ENCODE assay signal across 13 cellular contexts in the genomic region with DNA sequence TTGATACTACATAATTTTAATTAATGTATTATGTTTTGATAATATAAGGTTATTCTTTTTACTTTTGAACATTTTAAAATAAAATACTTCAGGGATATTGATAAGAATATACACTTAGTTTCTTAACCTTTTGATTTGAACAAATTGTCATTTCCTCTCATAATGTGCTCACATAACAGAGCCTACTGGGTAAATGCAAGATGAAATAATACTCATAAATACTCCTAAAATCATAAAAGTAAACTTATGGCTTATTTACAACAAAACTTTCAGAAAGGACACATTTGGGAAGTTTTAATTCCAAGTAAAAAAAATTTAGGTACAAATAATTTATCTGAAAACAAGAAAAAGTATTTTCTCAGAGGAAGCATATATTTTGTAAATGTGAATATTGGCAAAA.
DNase-seq lines count a peak whose midpoint lies in the region; ATAC-seq and TF ChIP-seq lines count a peak whose summit lies in the region.
"Had no signal": no experiment of that assay in that cellular context is flagged by ENCODE, and none has a peak within 500 bp of the region (broad histone marks: within the 10 kb centered on the region; RNA-seq: fewer than 3 reads in every experiment).

No MANE protein-coding gene starts in this region.

- H3K9me3 Mint-ChIP-seq in Calu3 (ENCODE audit: low read depth, unreplicated experiment), result no peaks in the 10 kb centered on the region
- no peaks in the 10 kb centered on the region for H3K9me3 Mint-ChIP-seq in activated T-helper 2 cell treated with anti-CD3 and anti-CD28 coated beads, Interferon-gamma antibody, Interleukin-2, Interleukin-4, amounts not matched to agents 10 μg/mL and 5 μg/mL and 100 μg/mL, durations not matched to agents 14 hours and 24 hours and 36 hours

- H3K27me3 ChIP-seq in Karpas-422 (ENCODE audit: low read length), result no peaks in the 10 kb centered on the region
- no peaks in the 10 kb centered on the region for H3K27me3 ChIP-seq in WERI-Rb-1 (ENCODE audit: insufficient read depth, low read depth, severe bottlenecking)
- H3K27me3 ChIP-seq: BLaER1 treated with 17β-estradiol and CSF1 and Interleukin-3, amounts not matched to agents 10 nM and 100 nM had no signal

- no TSS peak for BruUV-seq in Calu3 (replicated peaks; lab: Mats Ljungman, UMichigan)

- 0 out of 2 replicates have a peak overlapping the region, but pooled peaks have one; percentile 14 for H3K9ac ChIP-seq in Karpas-422 (ENCODE audit: low read length)
- H3K9ac ChIP-seq: BLaER1 treated with 17β-estradiol and CSF1 and Interleukin-3, amounts not matched to agents 10 nM and 100 nM; GM23248 had no signal

- H3K79me2 ChIP-seq in Karpas-422 (ENCODE audit: low read length), result no peaks in the 10 kb centered on the region

- H3K4me1 ChIP-seq in Karpas-422 (ENCODE audit: low read length), result peaks cover 67% of the 10 kb centered on the region

- H3K4me3 ChIP-seq in Karpas-422 (ENCODE audit: low read length) (peak overlapping the region; percentile 12; the same call in 1 of the 2 replicates), WERI-Rb-1 (ENCODE audit: low read depth, low read length) (no peak overlapping the region)
- H3K4me3 ChIP-seq: BLaER1 treated with 17β-estradiol and CSF1 and Interleukin-3, amounts not matched to agents 10 nM and 100 nM; GM23248 had no signal

- H3K9me3 ChIP-seq in Karpas-422 (ENCODE audit: low read length), result no peaks in the 10 kb centered on the region
- H3K9me3 ChIP-seq in WERI-Rb-1 (ENCODE audit: severe bottlenecking), result no peaks in the 10 kb centered on the region
- H3K9me3 ChIP-seq: BLaER1 treated with 17β-estradiol and CSF1 and Interleukin-3, amounts not matched to agents 10 nM and 100 nM had no signal

- no peaks in the 10 kb centered on the region for H4K20me1 ChIP-seq in Karpas-422 (ENCODE audit: insufficient read depth, low read depth, low read length)
- H4K20me1 ChIP-seq: BLaER1 treated with 17β-estradiol and CSF1 and Interleukin-3, amounts not matched to agents 10 nM and 100 nM had no signal

- H3K27ac Mint-ChIP-seq in Calu3 (ENCODE audit: unreplicated experiment), result peak overlapping the region; percentile 70
- H3K27ac Mint-ChIP-seq in activated T-helper 2 cell treated with anti-CD3 and anti-CD28 coated beads, Interferon-gamma antibody, Interleukin-2, Interleukin-4, amounts not matched to agents 10 μg/mL and 5 μg/mL and 100 μg/mL, durations not matched to agents 14 hours and 24 hours and 36 hours, result no peak overlapping the region
- H3K27ac Mint-ChIP-seq: CD4-positive, CD25-positive, alpha-beta regulatory T cell; IgD-negative memory B cell had no signal

- H3K4me3 Mint-ChIP-seq in Calu3 (ENCODE audit: low read depth, unreplicated experiment), result no peak overlapping the region
- H3K4me3 Mint-ChIP-seq in activated T-helper 2 cell treated with anti-CD3 and anti-CD28 coated beads, Interferon-gamma antibody, Interleukin-2, Interleukin-4, amounts not matched to agents 10 μg/mL and 5 μg/mL and 100 μg/mL, durations not matched to agents 14 hours and 24 hours and 36 hours (ENCODE audit: low read depth), result no peak overlapping the region
- H3K4me3 Mint-ChIP-seq: CD4-positive, CD25-positive, alpha-beta regulatory T cell; IgD-negative memory B cell had no signal

- H3K9me2 ChIP-seq in Karpas-422 (replicated peaks; ENCODE audit: insufficient read depth, low read length), result no peaks in the 10 kb centered on the region

- CTCF ChIA-PET in Calu3 (lab: Charles Lee), result interaction anchor here (0.7 to 1.3 kb wide), 5 partner anchors 19 to 107 kb away, joined by 3 to 5 read pairs (median 4); no protein-coding TSS in a partner anchor

- H3K4me1 Mint-ChIP-seq in Calu3 (ENCODE audit: low read depth, unreplicated experiment), result peaks cover 17% of the 10 kb centered on the region
- no peaks in the 10 kb centered on the region for H3K4me1 Mint-ChIP-seq in activated T-helper 2 cell treated with anti-CD3 and anti-CD28 coated beads, Interferon-gamma antibody, Interleukin-2, Interleukin-4, amounts not matched to agents 10 μg/mL and 5 μg/mL and 100 μg/mL, durations not matched to agents 14 hours and 24 hours and 36 hours (ENCODE audit: low read depth)
- H3K4me1 Mint-ChIP-seq: CD4-positive, CD25-positive, alpha-beta regulatory T cell; IgD-negative memory B cell had no signal

- H2AFZ ChIP-seq in Karpas-422 (ENCODE audit: low read length), result no peak overlapping the region
- H2AFZ ChIP-seq: GM23248 had no signal

- H3K27ac ChIP-seq in Karpas-422 (ENCODE audit: low read length) (peak overlapping the region; percentile 83), WERI-Rb-1 (peak overlapping the region; percentile 29; the same call in 1 of the 2 replicates)
- H3K27ac ChIP-seq: BLaER1 treated with 17β-estradiol and CSF1 and Interleukin-3, amounts not matched to agents 10 nM and 100 nM; GM23248 had no signal

- ATAC-seq in left colon, result no peak

- H3K27me3 Mint-ChIP-seq in Calu3 (ENCODE audit: unreplicated experiment), result no peaks in the 10 kb centered on the region
- no peaks in the 10 kb centered on the region for H3K27me3 Mint-ChIP-seq in activated T-helper 2 cell treated with anti-CD3 and anti-CD28 coated beads, Interferon-gamma antibody, Interleukin-2, Interleukin-4, amounts not matched to agents 10 μg/mL and 5 μg/mL and 100 μg/mL, durations not matched to agents 14 hours and 24 hours and 36 hours (ENCODE audit: low read depth)
- H3K27me3 Mint-ChIP-seq: CD4-positive, CD25-positive, alpha-beta regulatory T cell; IgD-negative memory B cell had no signal

- DNase-seq in Calu3 (no peak), Karpas-422 (peak; percentile 51), WERI-Rb-1 (no peak), kidney glomerular epithelial cell (lab: John Stamatoyannopoulos, UW) (peak; percentile 17), left colon (no peak), GM20000 (ENCODE audit: low spot score) (no peak)
- no peak for DNase-seq in activated T-helper 2 cell treated with anti-CD3 and anti-CD28 coated beads, Interferon-gamma antibody, Interleukin-2, Interleukin-4, amounts not matched to agents 10 μg/mL and 5 μg/mL and 100 μg/mL, durations not matched to agents 14 hours and 24 hours and 36 hours (ENCODE audit: low spot score)
- DNase-seq: ACHN; CD4-positive, CD25-positive, alpha-beta regulatory T cell; GF-D8 had no signal

- H3K36me3 Mint-ChIP-seq in Calu3 (ENCODE audit: insufficient read depth, unreplicated experiment), result no peaks in the 10 kb centered on the region
- no peaks in the 10 kb centered on the region for H3K36me3 Mint-ChIP-seq in activated T-helper 2 cell treated with anti-CD3 and anti-CD28 coated beads, Interferon-gamma antibody, Interleukin-2, Interleukin-4, amounts not matched to agents 10 μg/mL and 5 μg/mL and 100 μg/mL, durations not matched to agents 14 hours and 24 hours and 36 hours (ENCODE audit: low read depth)
- H3K36me3 Mint-ChIP-seq: CD4-positive, CD25-positive, alpha-beta regulatory T cell; IgD-negative memory B cell had no signal

- no peak for TF ChIP-seq CTCF in Calu3 (IDR thresholded peaks at IDR 0.05; ENCODE audit: unreplicated experiment)
- TF ChIP-seq CTCF in WERI-Rb-1 (IDR thresholded peaks at IDR 0.05; ENCODE audit: low read depth, low read length), result no peak
- no peak for TF ChIP-seq CTCF in GM20000 (IDR thresholded peaks at IDR 0.05; ENCODE audit: extremely low read depth, missing control alignments)

- H3K36me3 ChIP-seq in Karpas-422 (ENCODE audit: insufficient read depth, low read length), result no peaks in the 10 kb centered on the region
- H3K36me3 ChIP-seq in WERI-Rb-1, result no peaks in the 10 kb centered on the region
- H3K36me3 ChIP-seq: BLaER1 treated with 17β-estradiol and CSF1 and Interleukin-3, amounts not matched to agents 10 nM and 100 nM had no signal

- intact Hi-C loops in Calu3 (cut with micrococcal nuclease; ENCODE audit: unreplicated experiment) (loop anchor here (2.0 to 10.0 kb wide), 2 partner anchors 47 to 799 kb away; no protein-coding TSS in a partner anchor), left colon (cut with DNase I, micrococcal nuclease) (no loop called here)
- intact Hi-C loops in activated T-helper 2 cell treated with anti-CD3 and anti-CD28 coated beads, Interferon-gamma antibody, Interleukin-2, Interleukin-4, amounts not matched to agents 10 μg/mL and 5 μg/mL and 100 μg/mL, durations not matched to agents 14 hours and 24 hours and 36 hours (cut with micrococcal nuclease), result no loop called here

- peak overlapping the region; percentile 66 for H3K4me2 ChIP-seq in Karpas-422 (ENCODE audit: low read depth, low read length, poor library complexity, severe bottlenecking)

Comparison
In these comparisons a context has a peak if more than half of its experiments do, and no peak if none do; other contexts are left out.
1. DNase-seq: peak in Karpas-422 (single experiment) and kidney glomerular epithelial cell (single experiment); none in Calu3 (single experiment), WERI-Rb-1 (single experiment), left colon (0 of 2), GM20000 (single experiment) and activated T-helper 2 cell treated with anti-CD3 and anti-CD28 coated beads, Interferon-gamma antibody, Interleukin-2, Interleukin-4, amounts not matched to agents 10 μg/mL and 5 μg/mL and 100 μg/mL, durations not matched to agents 14 hours and 24 hours and 36 hours (single experiment).